Comparison of ENCODE assay signal across 9 cellular contexts in genomic region chr21:30439975-30440374, GRCh38. TPM values are rescaled to one million over a fixed set of nuclear protein-coding genes. Genes with fewer than 3 reads are reported as not detected.
"Had no signal": no experiment of that assay in that cellular context is flagged by ENCODE, and none has a peak within 500 bp of the region (broad histone marks: within the 10 kb centered on the region; RNA-seq: fewer than 3 reads in every experiment).

Gene KRTAP15-1, plus strand, starts transcription at chr21:30440275. Its CDS starts 53 bp downstream, at chr21:30440328.

- ATAC-seq: GM12878 had no signal

- DNase-seq: GDM1, GF-D8 had no signal

- FAIRE-seq: G401.6, GM12878, GM12891, GM12892, GM18507, GM19239 had no signal

- H3K4me3 ChIP-seq: GM12878 had no signal

RNA-seq across cellular contexts. Expression of gene KRTAP15-1, which starts in this region (rescaled TPM):
- total RNA-seq: G401, GM12878 had no signal
- polyA plus RNA-seq: GM12878 had no signal
